In the genomic region with DNA sequence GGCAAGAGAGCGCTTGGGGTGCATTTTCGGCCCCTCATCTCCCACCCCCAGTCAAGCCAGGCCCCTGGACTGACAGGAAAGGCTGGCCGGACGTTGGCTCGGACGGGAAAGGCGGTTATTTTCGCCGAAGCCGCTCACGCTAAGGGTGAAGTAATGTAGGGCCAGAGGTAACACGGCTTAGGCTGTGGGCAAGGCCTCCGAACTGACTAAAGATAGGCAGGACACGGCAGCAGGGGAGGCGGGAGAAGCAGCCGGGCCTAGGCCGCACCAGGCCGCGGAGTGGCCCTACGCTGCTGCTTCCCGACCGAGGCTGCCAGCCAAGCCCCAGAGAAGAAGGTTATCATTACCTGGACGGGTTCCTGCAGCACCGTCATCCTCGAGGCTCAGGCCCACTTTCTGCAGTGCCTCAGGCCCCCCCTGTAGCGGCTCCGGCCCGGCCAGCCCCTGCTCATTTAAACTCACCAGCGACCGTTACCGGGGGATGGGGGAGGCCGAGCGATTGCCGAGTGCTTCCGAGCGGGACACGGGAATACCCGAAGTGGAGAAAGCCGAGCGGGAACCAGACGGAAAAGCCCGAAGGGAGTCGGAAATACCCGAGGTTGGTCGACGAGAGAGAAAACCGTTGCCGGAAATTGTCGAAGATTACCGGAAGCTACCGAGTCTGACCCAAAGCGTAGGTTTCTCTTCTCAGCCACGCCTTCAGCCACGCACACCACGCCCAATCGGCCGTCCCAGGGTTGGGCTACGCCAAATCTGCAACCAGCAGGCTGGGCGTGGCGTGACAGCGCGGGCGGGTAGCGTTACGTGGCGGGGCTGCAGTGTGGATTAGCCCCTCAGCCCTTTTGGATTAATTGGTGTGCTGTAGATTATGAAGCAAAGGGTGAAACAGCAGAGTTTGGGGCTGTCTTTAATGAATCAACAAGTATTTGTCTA, we compare ENCODE assay signal across 1 cellular context.
TF ChIP-seq lines count a peak whose summit lies in the region.

TSS of gene CDC27 (minus strand) at position 497 of the 933 bp plus-strand sequence. CDS start at position 374, 123 bp downstream.

TF ChIP-seq in HepG2, 621 proteins besides CTCF, POLR2A, EP300 and RAD21 (continued from another document and continues in another):
- TF ChIP-seq IRF9 (CRISPR knock-in tag; IDR thresholded peaks at IDR 0.05; ENCODE audit: borderline replicate concordance) (peak; percentile 99), MBD4 (IDR thresholded peaks at IDR 0.05; ENCODE audit: borderline replicate concordance, low read length) (no peak), SRSF9 (IDR thresholded peaks at IDR 0.05; ENCODE audit: borderline replicate concordance, insufficient read depth, low read depth, low read length, poor library complexity, severe bottlenecking) (no peak), NFE2L2 (IDR thresholded peaks at IDR 0.05; ENCODE audit: low read length) (no peak), CREB1 (IDR thresholded peaks at IDR 0.05) (peak; percentile 75), CREB1 (CRISPR knock-in tag; IDR thresholded peaks at IDR 0.05) (peak; percentile 51), ZBTB37 (CRISPR knock-in tag; IDR thresholded peaks at IDR 0.05) (no peak; the same call in none of the 2 replicates), POGZ (CRISPR knock-in tag; IDR thresholded peaks at IDR 0.05) (peak; percentile 64; the same call in 1 of the 2 replicates), HMGXB4 (CRISPR knock-in tag; IDR thresholded peaks at IDR 0.05; ENCODE audit: borderline replicate concordance in 1 of 2, low read depth in 1 of 2) (peak; percentile 97 to 99), SMAD9 (CRISPR knock-in tag; IDR thresholded peaks at IDR 0.05) (no peak; the same call in 1 of the 2 replicates), ZNF256 (CRISPR knock-in tag; conservative IDR thresholded peaks at IDR 0.05) (peak; percentile 55; the same call in 1 of the 2 replicates), GTF2F1 (IDR thresholded peaks at IDR 0.05; ENCODE audit: low read length) (no peak), REXO4 (CRISPR knock-in tag; IDR thresholded peaks at IDR 0.05; ENCODE audit: borderline replicate concordance) (0 out of 2 replicates have a peak, but pooled peaks have one; percentile 67), MED1 (CRISPR knock-in tag; IDR thresholded peaks at IDR 0.05) (peak; percentile 69), ESRRA (CRISPR knock-in tag; IDR thresholded peaks at IDR 0.05; ENCODE audit: low read depth) (peak; percentile 83), PPARG (CRISPR knock-in tag; conservative IDR thresholded peaks at IDR 0.05) (peak; percentile 98), ZNF446 (CRISPR knock-in tag; IDR thresholded peaks at IDR 0.05) (peak; percentile 97), MIXL1 (CRISPR knock-in tag; IDR thresholded peaks at IDR 0.05) (no peak; the same call in 1 of the 2 replicates), NFIB (CRISPR knock-in tag; IDR thresholded peaks at IDR 0.05; ENCODE audit: borderline replicate concordance) (no peak), TGIF2 (CRISPR knock-in tag; IDR thresholded peaks at IDR 0.05) (peak; percentile 59; the same call in 1 of the 2 replicates), ZKSCAN8 (CRISPR knock-in tag; IDR thresholded peaks at IDR 0.05; ENCODE audit: borderline replicate concordance) (no peak), TCF7L2 (IDR thresholded peaks at IDR 0.05; ENCODE audit: low read depth, low read length) (no peak)
- TF ChIP-seq, protein P1, sequence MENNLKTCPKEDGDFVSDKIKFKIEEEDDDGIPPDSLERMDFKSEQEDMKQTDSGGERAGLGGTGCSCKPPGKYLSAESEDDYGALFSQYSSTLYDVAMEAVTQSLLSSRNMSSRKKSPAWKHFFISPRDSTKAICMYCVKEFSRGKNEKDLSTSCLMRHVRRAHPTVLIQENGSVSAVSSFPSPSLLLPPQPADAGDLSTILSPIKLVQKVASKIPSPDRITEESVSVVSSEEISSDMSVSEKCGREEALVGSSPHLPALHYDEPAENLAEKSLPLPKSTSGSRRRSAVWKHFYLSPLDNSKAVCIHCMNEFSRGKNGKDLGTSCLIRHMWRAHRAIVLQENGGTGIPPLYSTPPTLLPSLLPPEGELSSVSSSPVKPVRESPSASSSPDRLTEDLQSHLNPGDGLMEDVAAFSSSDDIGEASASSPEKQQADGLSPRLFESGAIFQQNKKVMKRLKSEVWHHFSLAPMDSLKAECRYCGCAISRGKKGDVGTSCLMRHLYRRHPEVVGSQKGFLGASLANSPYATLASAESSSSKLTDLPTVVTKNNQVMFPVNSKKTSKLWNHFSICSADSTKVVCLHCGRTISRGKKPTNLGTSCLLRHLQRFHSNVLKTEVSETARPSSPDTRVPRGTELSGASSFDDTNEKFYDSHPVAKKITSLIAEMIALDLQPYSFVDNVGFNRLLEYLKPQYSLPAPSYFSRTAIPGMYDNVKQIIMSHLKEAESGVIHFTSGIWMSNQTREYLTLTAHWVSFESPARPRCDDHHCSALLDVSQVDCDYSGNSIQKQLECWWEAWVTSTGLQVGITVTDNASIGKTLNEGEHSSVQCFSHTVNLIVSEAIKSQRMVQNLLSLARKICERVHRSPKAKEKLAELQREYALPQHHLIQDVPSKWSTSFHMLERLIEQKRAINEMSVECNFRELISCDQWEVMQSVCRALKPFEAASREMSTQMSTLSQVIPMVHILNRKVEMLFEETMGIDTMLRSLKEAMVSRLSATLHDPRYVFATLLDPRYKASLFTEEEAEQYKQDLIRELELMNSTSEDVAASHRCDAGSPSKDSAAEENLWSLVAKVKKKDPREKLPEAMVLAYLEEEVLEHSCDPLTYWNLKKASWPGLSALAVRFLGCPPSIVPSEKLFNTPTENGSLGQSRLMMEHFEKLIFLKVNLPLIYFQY (CRISPR knock-in tag; IDR thresholded peaks at IDR 0.05; ENCODE audit: borderline replicate concordance) = no peak
- TF ChIP-seq, protein P2, sequence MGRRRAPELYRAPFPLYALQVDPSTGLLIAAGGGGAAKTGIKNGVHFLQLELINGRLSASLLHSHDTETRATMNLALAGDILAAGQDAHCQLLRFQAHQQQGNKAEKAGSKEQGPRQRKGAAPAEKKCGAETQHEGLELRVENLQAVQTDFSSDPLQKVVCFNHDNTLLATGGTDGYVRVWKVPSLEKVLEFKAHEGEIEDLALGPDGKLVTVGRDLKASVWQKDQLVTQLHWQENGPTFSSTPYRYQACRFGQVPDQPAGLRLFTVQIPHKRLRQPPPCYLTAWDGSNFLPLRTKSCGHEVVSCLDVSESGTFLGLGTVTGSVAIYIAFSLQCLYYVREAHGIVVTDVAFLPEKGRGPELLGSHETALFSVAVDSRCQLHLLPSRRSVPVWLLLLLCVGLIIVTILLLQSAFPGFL (CRISPR knock-in tag; IDR thresholded peaks at IDR 0.05) = peak; percentile 91
- TF ChIP-seq, protein P3, sequence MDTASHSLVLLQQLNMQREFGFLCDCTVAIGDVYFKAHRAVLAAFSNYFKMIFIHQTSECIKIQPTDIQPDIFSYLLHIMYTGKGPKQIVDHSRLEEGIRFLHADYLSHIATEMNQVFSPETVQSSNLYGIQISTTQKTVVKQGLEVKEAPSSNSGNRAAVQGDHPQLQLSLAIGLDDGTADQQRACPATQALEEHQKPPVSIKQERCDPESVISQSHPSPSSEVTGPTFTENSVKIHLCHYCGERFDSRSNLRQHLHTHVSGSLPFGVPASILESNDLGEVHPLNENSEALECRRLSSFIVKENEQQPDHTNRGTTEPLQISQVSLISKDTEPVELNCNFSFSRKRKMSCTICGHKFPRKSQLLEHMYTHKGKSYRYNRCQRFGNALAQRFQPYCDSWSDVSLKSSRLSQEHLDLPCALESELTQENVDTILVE (CRISPR knock-in tag; IDR thresholded peaks at IDR 0.05) = peak; percentile 89
- TF ChIP-seq, protein P4, sequence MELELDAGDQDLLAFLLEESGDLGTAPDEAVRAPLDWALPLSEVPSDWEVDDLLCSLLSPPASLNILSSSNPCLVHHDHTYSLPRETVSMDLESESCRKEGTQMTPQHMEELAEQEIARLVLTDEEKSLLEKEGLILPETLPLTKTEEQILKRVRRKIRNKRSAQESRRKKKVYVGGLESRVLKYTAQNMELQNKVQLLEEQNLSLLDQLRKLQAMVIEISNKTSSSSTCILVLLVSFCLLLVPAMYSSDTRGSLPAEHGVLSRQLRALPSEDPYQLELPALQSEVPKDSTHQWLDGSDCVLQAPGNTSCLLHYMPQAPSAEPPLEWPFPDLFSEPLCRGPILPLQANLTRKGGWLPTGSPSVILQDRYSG (CRISPR knock-in tag; IDR thresholded peaks at IDR 0.05) = peak; percentile 87; the same call in 1 of the 2 replicates
- TF ChIP-seq, protein P5, sequence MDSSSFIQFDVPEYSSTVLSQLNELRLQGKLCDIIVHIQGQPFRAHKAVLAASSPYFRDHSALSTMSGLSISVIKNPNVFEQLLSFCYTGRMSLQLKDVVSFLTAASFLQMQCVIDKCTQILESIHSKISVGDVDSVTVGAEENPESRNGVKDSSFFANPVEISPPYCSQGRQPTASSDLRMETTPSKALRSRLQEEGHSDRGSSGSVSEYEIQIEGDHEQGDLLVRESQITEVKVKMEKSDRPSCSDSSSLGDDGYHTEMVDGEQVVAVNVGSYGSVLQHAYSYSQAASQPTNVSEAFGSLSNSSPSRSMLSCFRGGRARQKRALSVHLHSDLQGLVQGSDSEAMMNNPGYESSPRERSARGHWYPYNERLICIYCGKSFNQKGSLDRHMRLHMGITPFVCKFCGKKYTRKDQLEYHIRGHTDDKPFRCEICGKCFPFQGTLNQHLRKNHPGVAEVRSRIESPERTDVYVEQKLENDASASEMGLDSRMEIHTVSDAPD (CRISPR knock-in tag; IDR thresholded peaks at IDR 0.05) = peak; percentile 51; the same call in 1 of the 2 replicates
- TF ChIP-seq, protein P6, sequence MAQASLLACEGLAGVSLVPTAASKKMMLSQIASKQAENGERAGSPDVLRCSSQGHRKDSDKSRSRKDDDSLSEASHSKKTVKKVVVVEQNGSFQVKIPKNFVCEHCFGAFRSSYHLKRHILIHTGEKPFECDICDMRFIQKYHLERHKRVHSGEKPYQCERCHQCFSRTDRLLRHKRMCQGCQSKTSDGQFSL (CRISPR knock-in tag; IDR thresholded peaks at IDR 0.05) = peak; percentile 52; the same call in 1 of the 2 replicates
- TF ChIP-seq, protein P7, sequence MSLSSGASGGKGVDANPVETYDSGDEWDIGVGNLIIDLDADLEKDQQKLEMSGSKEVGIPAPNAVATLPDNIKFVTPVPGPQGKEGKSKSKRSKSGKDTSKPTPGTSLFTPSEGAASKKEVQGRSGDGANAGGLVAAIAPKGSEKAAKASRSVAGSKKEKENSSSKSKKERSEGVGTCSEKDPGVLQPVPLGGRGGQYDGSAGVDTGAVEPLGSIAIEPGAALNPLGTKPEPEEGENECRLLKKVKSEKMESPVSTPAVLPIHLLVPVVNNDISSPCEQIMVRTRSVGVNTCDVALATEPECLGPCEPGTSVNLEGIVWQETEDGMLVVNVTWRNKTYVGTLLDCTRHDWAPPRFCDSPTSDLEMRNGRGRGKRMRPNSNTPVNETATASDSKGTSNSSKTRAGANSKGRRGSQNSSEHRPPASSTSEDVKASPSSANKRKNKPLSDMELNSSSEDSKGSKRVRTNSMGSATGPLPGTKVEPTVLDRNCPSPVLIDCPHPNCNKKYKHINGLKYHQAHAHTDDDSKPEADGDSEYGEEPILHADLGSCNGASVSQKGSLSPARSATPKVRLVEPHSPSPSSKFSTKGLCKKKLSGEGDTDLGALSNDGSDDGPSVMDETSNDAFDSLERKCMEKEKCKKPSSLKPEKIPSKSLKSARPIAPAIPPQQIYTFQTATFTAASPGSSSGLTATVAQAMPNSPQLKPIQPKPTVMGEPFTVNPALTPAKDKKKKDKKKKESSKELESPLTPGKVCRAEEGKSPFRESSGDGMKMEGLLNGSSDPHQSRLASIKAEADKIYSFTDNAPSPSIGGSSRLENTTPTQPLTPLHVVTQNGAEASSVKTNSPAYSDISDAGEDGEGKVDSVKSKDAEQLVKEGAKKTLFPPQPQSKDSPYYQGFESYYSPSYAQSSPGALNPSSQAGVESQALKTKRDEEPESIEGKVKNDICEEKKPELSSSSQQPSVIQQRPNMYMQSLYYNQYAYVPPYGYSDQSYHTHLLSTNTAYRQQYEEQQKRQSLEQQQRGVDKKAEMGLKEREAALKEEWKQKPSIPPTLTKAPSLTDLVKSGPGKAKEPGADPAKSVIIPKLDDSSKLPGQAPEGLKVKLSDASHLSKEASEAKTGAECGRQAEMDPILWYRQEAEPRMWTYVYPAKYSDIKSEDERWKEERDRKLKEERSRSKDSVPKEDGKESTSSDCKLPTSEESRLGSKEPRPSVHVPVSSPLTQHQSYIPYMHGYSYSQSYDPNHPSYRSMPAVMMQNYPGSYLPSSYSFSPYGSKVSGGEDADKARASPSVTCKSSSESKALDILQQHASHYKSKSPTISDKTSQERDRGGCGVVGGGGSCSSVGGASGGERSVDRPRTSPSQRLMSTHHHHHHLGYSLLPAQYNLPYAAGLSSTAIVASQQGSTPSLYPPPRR (CRISPR knock-in tag; IDR thresholded peaks at IDR 0.05; ENCODE audit: borderline replicate concordance) = 0 out of 2 replicates have a peak, but pooled peaks have one; percentile 13
- TF ChIP-seq, protein P8, sequence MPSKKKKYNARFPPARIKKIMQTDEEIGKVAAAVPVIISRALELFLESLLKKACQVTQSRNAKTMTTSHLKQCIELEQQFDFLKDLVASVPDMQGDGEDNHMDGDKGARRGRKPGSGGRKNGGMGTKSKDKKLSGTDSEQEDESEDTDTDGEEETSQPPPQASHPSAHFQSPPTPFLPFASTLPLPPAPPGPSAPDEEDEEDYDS (CRISPR knock-in tag; IDR thresholded peaks at IDR 0.05) = peak; percentile 81
